ENCODE assay signal across 1 cellular context in genomic region chr7:92423646-92424045, GRCh38.
TF ChIP-seq lines count a peak whose summit lies in the region.

No MANE protein-coding gene starts in this region.

TF ChIP-seq in HepG2, 621 proteins besides CTCF, POLR2A, EP300 and RAD21:
- TF ChIP-seq, protein P1, sequence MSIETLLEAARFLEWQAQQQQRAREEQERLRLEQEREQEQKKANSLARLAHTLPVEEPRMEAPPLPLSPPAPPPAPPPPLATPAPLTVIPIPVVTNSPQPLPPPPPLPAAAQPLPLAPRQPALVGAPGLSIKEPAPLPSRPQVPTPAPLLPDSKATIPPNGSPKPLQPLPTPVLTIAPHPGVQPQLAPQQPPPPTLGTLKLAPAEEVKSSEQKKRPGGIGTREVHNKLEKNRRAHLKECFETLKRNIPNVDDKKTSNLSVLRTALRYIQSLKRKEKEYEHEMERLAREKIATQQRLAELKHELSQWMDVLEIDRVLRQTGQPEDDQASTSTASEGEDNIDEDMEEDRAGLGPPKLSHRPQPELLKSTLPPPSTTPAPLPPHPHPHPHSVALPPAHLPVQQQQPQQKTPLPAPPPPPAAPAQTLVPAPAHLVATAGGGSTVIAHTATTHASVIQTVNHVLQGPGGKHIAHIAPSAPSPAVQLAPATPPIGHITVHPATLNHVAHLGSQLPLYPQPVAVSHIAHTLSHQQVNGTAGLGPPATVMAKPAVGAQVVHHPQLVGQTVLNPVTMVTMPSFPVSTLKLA (IDR thresholded peaks at IDR 0.05), result 0 out of 2 replicates have a peak, but pooled peaks have one; percentile 5
- TF ChIP-seq JUNB (CRISPR knock-in tag; IDR thresholded peaks at IDR 0.05; ENCODE audit: borderline replicate concordance) (0 out of 2 replicates have a peak, but pooled peaks have one; percentile 47), NBN (conservative IDR thresholded peaks at IDR 0.05) (0 out of 2 replicates have a peak, but pooled peaks have one; percentile 74), MTF2 (CRISPR knock-in tag; IDR thresholded peaks at IDR 0.05; ENCODE audit: borderline replicate concordance) (no peak), NFRKB (IDR thresholded peaks at IDR 0.05) (0 out of 2 replicates have a peak, but pooled peaks have one; percentile 17), FOXP1 (IDR thresholded peaks at IDR 0.05) (peak; percentile 16; the same call in 1 of the 2 replicates), FOXP1 (CRISPR knock-in tag; IDR thresholded peaks at IDR 0.05) (no peak), ATF7 (IDR thresholded peaks at IDR 0.05) (0 out of 2 replicates have a peak, but pooled peaks have one; percentile 6), ATF7 (CRISPR knock-in tag; IDR thresholded peaks at IDR 0.05) (no peak), KDM5A (IDR thresholded peaks at IDR 0.05; ENCODE audit: borderline replicate concordance, low read length) (no peak), IKZF1 (IDR thresholded peaks at IDR 0.05) (0 out of 2 replicates have a peak, but pooled peaks have one; percentile 38), DNMT3B (CRISPR knock-in tag; conservative IDR thresholded peaks at IDR 0.05) (no peak), MXI1 (IDR thresholded peaks at IDR 0.05; ENCODE audit: borderline replicate concordance, low read depth, low read length) (no peak)
- TF ChIP-seq, protein P2, sequence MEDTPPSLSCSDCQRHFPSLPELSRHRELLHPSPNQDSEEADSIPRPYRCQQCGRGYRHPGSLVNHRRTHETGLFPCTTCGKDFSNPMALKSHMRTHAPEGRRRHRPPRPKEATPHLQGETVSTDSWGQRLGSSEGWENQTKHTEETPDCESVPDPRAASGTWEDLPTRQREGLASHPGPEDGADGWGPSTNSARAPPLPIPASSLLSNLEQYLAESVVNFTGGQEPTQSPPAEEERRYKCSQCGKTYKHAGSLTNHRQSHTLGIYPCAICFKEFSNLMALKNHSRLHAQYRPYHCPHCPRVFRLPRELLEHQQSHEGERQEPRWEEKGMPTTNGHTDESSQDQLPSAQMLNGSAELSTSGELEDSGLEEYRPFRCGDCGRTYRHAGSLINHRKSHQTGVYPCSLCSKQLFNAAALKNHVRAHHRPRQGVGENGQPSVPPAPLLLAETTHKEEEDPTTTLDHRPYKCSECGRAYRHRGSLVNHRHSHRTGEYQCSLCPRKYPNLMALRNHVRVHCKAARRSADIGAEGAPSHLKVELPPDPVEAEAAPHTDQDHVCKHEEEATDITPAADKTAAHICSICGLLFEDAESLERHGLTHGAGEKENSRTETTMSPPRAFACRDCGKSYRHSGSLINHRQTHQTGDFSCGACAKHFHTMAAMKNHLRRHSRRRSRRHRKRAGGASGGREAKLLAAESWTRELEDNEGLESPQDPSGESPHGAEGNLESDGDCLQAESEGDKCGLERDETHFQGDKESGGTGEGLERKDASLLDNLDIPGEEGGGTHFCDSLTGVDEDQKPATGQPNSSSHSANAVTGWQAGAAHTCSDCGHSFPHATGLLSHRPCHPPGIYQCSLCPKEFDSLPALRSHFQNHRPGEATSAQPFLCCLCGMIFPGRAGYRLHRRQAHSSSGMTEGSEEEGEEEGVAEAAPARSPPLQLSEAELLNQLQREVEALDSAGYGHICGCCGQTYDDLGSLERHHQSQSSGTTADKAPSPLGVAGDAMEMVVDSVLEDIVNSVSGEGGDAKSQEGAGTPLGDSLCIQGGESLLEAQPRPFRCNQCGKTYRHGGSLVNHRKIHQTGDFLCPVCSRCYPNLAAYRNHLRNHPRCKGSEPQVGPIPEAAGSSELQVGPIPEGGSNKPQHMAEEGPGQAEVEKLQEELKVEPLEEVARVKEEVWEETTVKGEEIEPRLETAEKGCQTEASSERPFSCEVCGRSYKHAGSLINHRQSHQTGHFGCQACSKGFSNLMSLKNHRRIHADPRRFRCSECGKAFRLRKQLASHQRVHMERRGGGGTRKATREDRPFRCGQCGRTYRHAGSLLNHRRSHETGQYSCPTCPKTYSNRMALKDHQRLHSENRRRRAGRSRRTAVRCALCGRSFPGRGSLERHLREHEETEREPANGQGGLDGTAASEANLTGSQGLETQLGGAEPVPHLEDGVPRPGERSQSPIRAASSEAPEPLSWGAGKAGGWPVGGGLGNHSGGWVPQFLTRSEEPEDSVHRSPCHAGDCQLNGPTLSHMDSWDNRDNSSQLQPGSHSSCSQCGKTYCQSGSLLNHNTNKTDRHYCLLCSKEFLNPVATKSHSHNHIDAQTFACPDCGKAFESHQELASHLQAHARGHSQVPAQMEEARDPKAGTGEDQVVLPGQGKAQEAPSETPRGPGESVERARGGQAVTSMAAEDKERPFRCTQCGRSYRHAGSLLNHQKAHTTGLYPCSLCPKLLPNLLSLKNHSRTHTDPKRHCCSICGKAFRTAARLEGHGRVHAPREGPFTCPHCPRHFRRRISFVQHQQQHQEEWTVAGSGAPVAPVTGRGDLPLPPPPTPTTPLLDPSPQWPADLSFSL (CRISPR knock-in tag; IDR thresholded peaks at IDR 0.05), result peak; percentile 38; the same call in 1 of the 2 replicates
TF ChIP-seq in HepG2: peak in this region for 8.
